8 cellular contexts compared by ENCODE assay signal in the genomic region with DNA sequence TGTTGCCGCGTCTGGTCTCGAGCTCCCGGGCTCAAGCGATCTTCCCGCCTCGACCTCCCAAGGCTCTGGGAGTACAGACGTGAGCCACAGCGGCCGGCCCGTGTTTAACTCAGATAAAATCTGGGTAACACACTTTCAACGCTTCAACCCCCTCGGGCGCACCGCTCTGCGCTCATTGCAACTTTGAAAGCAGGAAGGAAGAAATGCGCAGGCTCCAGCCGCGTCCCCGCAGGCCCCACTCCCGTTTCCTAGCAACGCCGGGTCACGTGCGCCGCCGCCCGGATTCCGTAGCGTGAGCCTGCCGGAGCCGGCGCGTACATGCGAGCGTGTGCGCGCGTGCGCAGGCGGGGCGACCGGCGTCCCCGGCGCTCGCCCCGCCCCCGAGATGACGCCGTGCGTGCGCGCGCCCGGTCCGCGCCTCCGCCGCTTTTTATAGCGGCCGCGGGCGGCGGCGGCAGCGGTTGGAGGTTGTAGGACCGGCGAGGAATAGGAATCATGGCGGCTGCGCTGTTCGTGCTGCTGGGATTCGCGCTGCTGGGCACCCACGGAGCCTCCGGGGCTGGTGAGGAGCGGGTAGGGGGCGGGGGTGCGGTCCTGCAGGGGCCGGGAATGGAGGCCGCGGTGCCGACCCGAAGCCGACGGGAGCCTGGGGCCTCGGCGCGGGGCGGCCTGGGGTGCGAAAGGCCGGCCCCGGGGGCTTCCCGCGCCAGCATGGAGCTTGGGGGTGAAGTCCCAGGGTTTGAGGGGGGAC. TPM values are rescaled to one million over a fixed set of nuclear protein-coding genes. Genes with fewer than 3 reads are reported as not detected.
DNase-seq lines count a peak whose midpoint lies in the region; ATAC-seq, FAIRE-seq and TF ChIP-seq lines count a peak whose summit lies in the region.

BSG (plus strand) TSS at position 457 of the 751 bp plus-strand sequence; CDS start at position 496, 39 bp downstream.

- dilution Hi-C loops in keratinocyte (cut with MboI; ENCODE audit: extremely low pct_ligation_motif_present, low sequenced_read_pairs) = no loop called here

- ATAC-seq in GM19043 (IDR thresholded peaks at IDR 0.05; ENCODE audit: low read depth, unreplicated experiment) (peak; percentile 60), HG03378 (IDR thresholded peaks at IDR 0.05; ENCODE audit: unreplicated experiment) (peak; percentile 61)

- peak within 1 kb of the TSS; percentile 97 for H3K4me2 ChIP-seq in keratinocyte (ENCODE audit: control insufficient read depth, extremely low read depth, insufficient read depth, low read depth, low read length)

- FAIRE-seq in keratinocyte (lab: Jason Lieb, UNC) = peak; percentile 67

- DNase-seq in AG09309 (ENCODE audit: low read depth) (peak; percentile 85), NCI-H460 (ENCODE audit: extremely low read depth, low read depth) (peak; percentile 92), cerebellar nuclear complex (lab: John Stamatoyannopoulos, UW) (peak; percentile 59 to 70), keratinocyte (ENCODE audit: low read depth, low spot score) (peak; percentile 79)
- DNase-seq in activated CD4-positive, CD25-positive, alpha-beta regulatory T cell treated with anti-CD3 and anti-CD28 coated beads, Interleukin-2, amount 50 U/mL, for 72 hours = peak; percentile 99
- peak; percentile 96 to 97 for DNase-seq in stimulated activated CD4-positive, alpha-beta T cell treated with anti-CD3 and anti-CD28 coated beads, Interleukin-15, amount 100 ng/mL, for 1 hour (ENCODE audit: low read depth in 1 of 2, low spot score in 1 of 2)

- no peaks in the 10 kb centered on the region for H3K9me3 ChIP-seq in keratinocyte (ENCODE audit: control insufficient read depth, low read depth, low read length)

- peaks cover 46% of the 10 kb centered on the region for H3K79me2 ChIP-seq in keratinocyte (ENCODE audit: control insufficient read depth, insufficient read depth, low read length)

- H3K4me1 ChIP-seq in keratinocyte (ENCODE audit: control insufficient read depth, extremely low read depth, insufficient read depth, low read length) = peaks cover 38% of the 10 kb centered on the region

- peak within 1 kb of the TSS; percentile 93 for H2AFZ ChIP-seq in keratinocyte (ENCODE audit: control insufficient read depth, low read length)

- TF ChIP-seq CTCF in AG09309 (IDR thresholded peaks at IDR 0.05; ENCODE audit: control insufficient read depth, insufficient read depth, low read depth, low read length, missing control alignments) (no peak), keratinocyte (optimal IDR thresholded peaks at IDR 0.05 in 1 of 3, IDR thresholded peaks at IDR 0.05 in 1 of 3, conservative IDR thresholded peaks at IDR 0.05 in 1 of 3; ENCODE audit: extremely low read depth in 1 of 3, insufficient read depth in 2 of 3, low read length in 3 of 3) (no peak)

- H4K20me1 ChIP-seq in keratinocyte (ENCODE audit: control insufficient read depth, extremely low read depth, insufficient read depth, low read length) = peaks cover 27% of the 10 kb centered on the region

- peak within 1 kb of the TSS; percentile 92 for H3K27ac ChIP-seq in keratinocyte (ENCODE audit: control insufficient read depth, insufficient read depth, low read length)

- no peaks in the 10 kb centered on the region for H3K27me3 ChIP-seq in keratinocyte (ENCODE audit: control insufficient read depth, extremely low read depth, insufficient read depth, low read length)

- no peaks in the 10 kb centered on the region for H3K9me1 ChIP-seq in keratinocyte (ENCODE audit: control insufficient read depth, extremely low read depth, insufficient read depth, low read length)

- H3K4me3 ChIP-seq in AG09309 (ENCODE audit: control insufficient read depth, low read depth, low read length) (peak within 1 kb of the TSS; percentile 96), keratinocyte (ENCODE audit: control insufficient read depth in 2 of 3, extremely low read depth in 1 of 3, insufficient read depth in 2 of 3, low read depth in 1 of 3, low read length in 3 of 3) (peak within 1 kb of the TSS; percentile 89 to 100 (median 95))

- H3K36me3 ChIP-seq in keratinocyte (ENCODE audit: control insufficient read depth in 2 of 2, extremely low read depth in 1 of 2, insufficient read depth in 2 of 2, low read length in 2 of 2) = peaks cover 0 to 5% of the 10 kb centered on the region in 2 experiments

- peak within 1 kb of the TSS; percentile 97 for H3K9ac ChIP-seq in keratinocyte (ENCODE audit: control insufficient read depth, extremely low read depth, insufficient read depth, low read length)

RNA-seq across cellular contexts. Expression of gene BSG, which starts in this region (rescaled TPM):
- total RNA-seq in NCI-H460 (2014; rRNA removed; shearing (Covaris generic)) = 614 and 702 TPM in 2 replicates
- polyA plus RNA-seq in NCI-H460 (2014; cell fraction: nucleus; rRNA removed) = 681 and 721 TPM in 2 replicates
- 388 to 552 TPM (median 537 TPM) in 3 replicates for polyA plus RNA-seq in keratinocyte
- polyA plus RNA-seq in keratinocyte (2011; ENCODE audit: low read depth) = 171 TPM
- 298 and 480 TPM in 2 replicates for polyA plus RNA-seq in keratinocyte (2011; cell fraction: cytosol; rRNA removed)
- polyA plus RNA-seq in keratinocyte (2011; cell fraction: nucleus; rRNA removed) = 577 and 747 TPM in 2 replicates
- 376 and 679 TPM in 2 replicates for polyA plus RNA-seq in keratinocyte (2012; ENCODE audit: low replicate concordance)
- 280 to 493 TPM (median 484 TPM) in 3 replicates for polyA minus RNA-seq in keratinocyte
- polyA minus RNA-seq in keratinocyte (2011; cell fraction: cytosol; rRNA and poly(A)+ RNA removed) = 889 TPM
- 533 and 629 TPM in 2 replicates for polyA minus RNA-seq in keratinocyte (2011; cell fraction: nucleus; rRNA and poly(A)+ RNA removed)

Comparison
In these comparisons a context has a peak if more than half of its experiments do, and no peak if none do; other contexts are left out.
1. Peak in every context shown above with its lines: DNase-seq, ATAC-seq, H3K4me3 ChIP-seq and H3K27ac ChIP-seq.